8 cellular contexts compared by ENCODE assay signal in genomic region chr11:29343465-29344333, GRCh38.
DNase-seq lines count a peak whose midpoint lies in the region; ATAC-seq and TF ChIP-seq lines count a peak whose summit lies in the region.

No MANE protein-coding gene starts in this region.

- no peaks in the 10 kb centered on the region for H3K36me3 ChIP-seq in SJSA1
- no peaks in the 10 kb centered on the region for H3K36me3 ChIP-seq in mesenchymal stem cell (ENCODE audit: control insufficient read depth in 1 of 2, insufficient read depth in 2 of 2, low read depth in 1 of 2, low read length in 2 of 2)
- H3K36me3 ChIP-seq in upper lobe of left lung = no peaks in the 10 kb centered on the region

- TF ChIP-seq CTCF in upper lobe of left lung (IDR thresholded peaks at IDR 0.05) = peak in 5 of 6 experiments; percentile 23 to 57 (median 41)

- H3K4ac ChIP-seq in mesenchymal stem cell (ENCODE audit: low read depth in 1 of 2, low read length in 2 of 2) = no peak overlapping the region

- H2BK5ac ChIP-seq in mesenchymal stem cell (ENCODE audit: low read depth, low read length, poor library complexity, severe bottlenecking) = no peak overlapping the region

- H3K4me2 ChIP-seq in mesenchymal stem cell (ENCODE audit: low read length, poor library complexity, severe bottlenecking) = no peak overlapping the region

- H3K79me1 ChIP-seq in mesenchymal stem cell (replicated peaks; ENCODE audit: low read length, poor library complexity, severe bottlenecking) = no peaks in the 10 kb centered on the region

- H2BK120ac ChIP-seq in mesenchymal stem cell (ENCODE audit: low read depth, low read length) = no peak overlapping the region

- no peak overlapping the region for H2BK15ac ChIP-seq in mesenchymal stem cell (ENCODE audit: low read depth, poor library complexity, severe bottlenecking)

- H2AK5ac ChIP-seq in mesenchymal stem cell (ENCODE audit: low read length, severe bottlenecking) = no peak overlapping the region

- DNase-seq in activated T-cell treated with anti-CD3 and anti-CD28 coated beads for 48 hours (ENCODE audit: low read depth) = peak; percentile 22
- DNase-seq in activated T-cell treated with anti-CD3 and anti-CD28 coated beads for 4 hours = no peak
- DNase-seq in SJSA1 (ENCODE audit: low read depth in 1 of 2, low spot score in 2 of 2) = peak; percentile 48 to 58
- peak; percentile 71 for DNase-seq in dermis blood vessel endothelial cell
- peak; percentile 54 for DNase-seq in mesenchymal stem cell
- DNase-seq in upper lobe of left lung = peak in 1 of 2 donors; percentile 44

- H3K23ac ChIP-seq in mesenchymal stem cell (ENCODE audit: low read length in 2 of 2) = no peak overlapping the region

- peaks cover 9% of the 10 kb centered on the region for H3K4me1 ChIP-seq in SJSA1 (replicated peaks)
- H3K4me1 ChIP-seq in mesenchymal stem cell (ENCODE audit: control insufficient read depth, insufficient read depth, low read depth, low read length) = no peaks in the 10 kb centered on the region
- no peaks in the 10 kb centered on the region for H3K4me1 ChIP-seq in upper lobe of left lung

- H3K27me3 ChIP-seq in SJSA1 (replicated peaks) (peaks cover 6% of the 10 kb centered on the region; the same call in 1 of the 2 replicates), mesenchymal stem cell (ENCODE audit: control insufficient read depth in 1 of 2, insufficient read depth in 1 of 2, low read length in 2 of 2) (no peaks in the 10 kb centered on the region), upper lobe of left lung (no peaks in the 10 kb centered on the region)

- H4K91ac ChIP-seq in mesenchymal stem cell (ENCODE audit: low read length) = no peak overlapping the region

- no peak overlapping the region for H3K18ac ChIP-seq in mesenchymal stem cell (ENCODE audit: low read depth in 1 of 2, low read length in 2 of 2)

- H3K4me3 ChIP-seq in SJSA1 (no peak overlapping the region), mesenchymal stem cell (ENCODE audit: insufficient read depth in 1 of 2, low read depth in 1 of 2, low read length in 2 of 2) (peak overlapping the region in 1 of 2 experiments; percentile 53), upper lobe of left lung (no peak overlapping the region)

- 18% methylated on average over 6 of the region's 8 CpGs for WGBS in mesenchymal stem cell
- WGBS in upper lobe of left lung, 2 donors = 25 to 26% methylated on average over 8 of the region's 8 CpGs

- no peak for TF ChIP-seq POLR2A in upper lobe of left lung (IDR thresholded peaks at IDR 0.05)

- H2AFZ ChIP-seq in mesenchymal stem cell (ENCODE audit: low read depth, low read length) = no peak overlapping the region

- no peak overlapping the region for H3K14ac ChIP-seq in mesenchymal stem cell (ENCODE audit: low read length in 2 of 2)

- peak; percentile 96 for ATAC-seq in GM21515 (IDR thresholded peaks at IDR 0.05; ENCODE audit: unreplicated experiment)
- ATAC-seq in HG03575 (IDR thresholded peaks at IDR 0.05; ENCODE audit: extremely low read depth, insufficient number of reproducible peaks, low FRiP score, unreplicated experiment) = peak; percentile 84
- peak; percentile 75 to 80 for ATAC-seq in upper lobe of left lung (ENCODE audit: low FRiP score in 2 of 2)

- H3K9me3 ChIP-seq in SJSA1 (replicated peaks) (no peaks in the 10 kb centered on the region), mesenchymal stem cell (ENCODE audit: control insufficient read depth, low read length) (no peaks in the 10 kb centered on the region), upper lobe of left lung (no peaks in the 10 kb centered on the region)

- no peak overlapping the region for H2BK12ac ChIP-seq in mesenchymal stem cell (ENCODE audit: low read length in 2 of 2)

- TF ChIP-seq EP300 in upper lobe of left lung (IDR thresholded peaks at IDR 0.05) = no peak

- H4K8ac ChIP-seq in mesenchymal stem cell (ENCODE audit: low read length) = no peak overlapping the region

- H3K9ac ChIP-seq in mesenchymal stem cell (ENCODE audit: low read length) = no peak overlapping the region

- H3K27ac ChIP-seq in SJSA1 = no peak overlapping the region
- H3K27ac ChIP-seq in mesenchymal stem cell (ENCODE audit: low read length, poor library complexity, severe bottlenecking) = no peak overlapping the region
- H3K27ac ChIP-seq in upper lobe of left lung = no peak overlapping the region
